In genomic region chr9:121778252-121779225, GRCh38 we compare ENCODE assay signal across 19 cellular contexts.
DNase-seq lines count a peak whose midpoint lies in the region; TF ChIP-seq lines count a peak whose summit lies in the region.
"Had no signal": no experiment of that assay in that cellular context is flagged by ENCODE, and none has a peak within 500 bp of the region (broad histone marks: within the 10 kb centered on the region; RNA-seq: fewer than 3 reads in every experiment).

No MANE protein-coding gene starts in this region.

- no peak overlapping the region for H3K9ac ChIP-seq in stomach smooth muscle (ENCODE audit: low read length in 2 of 2)

- H3K27ac ChIP-seq in dorsolateral prefrontal cortex (peak overlapping the region in 55 of 59 donors; percentile 13 to 91 (median 69)), stomach smooth muscle (ENCODE audit: low read length) (peak overlapping the region; percentile 81)
- H3K27ac ChIP-seq: C4-2B had no signal

- no peak overlapping the region for H3K27ac Mint-ChIP-seq in activated CD4-positive, alpha-beta memory T cell treated with anti-CD3 and anti-CD28 coated beads, Interleukin-2, amount 10 ng/mL, durations not matched to agents 7 days and 5 days
- H3K27ac Mint-ChIP-seq: activated naive CD4-positive, alpha-beta T cell treated with anti-CD3 and anti-CD28 coated beads, Interleukin-2, amount 50 U/mL, for 72 hours; stimulated activated naive CD8-positive, alpha-beta T cell treated with anti-CD3 and anti-CD28 coated beads, Interleukin-15, Interleukin-2, amounts not matched to agents 100 ng/mL and 50 ng/mL, for 24 hours had no signal

- H3K4me3 Mint-ChIP-seq in activated CD4-positive, alpha-beta memory T cell treated with anti-CD3 and anti-CD28 coated beads, Interleukin-2, amount 10 ng/mL, durations not matched to agents 7 days and 5 days, result no peak overlapping the region
- H3K4me3 Mint-ChIP-seq: central memory CD8-positive, alpha-beta T cell; H9; stimulated activated naive CD8-positive, alpha-beta T cell treated with anti-CD3 and anti-CD28 coated beads, Interleukin-15, Interleukin-2, amounts not matched to agents 100 ng/mL and 50 ng/mL, for 24 hours had no signal

- H3K36me3 Mint-ChIP-seq in activated CD4-positive, alpha-beta memory T cell treated with anti-CD3 and anti-CD28 coated beads, Interleukin-2, amount 10 ng/mL, durations not matched to agents 7 days and 5 days (ENCODE audit: low read depth), result no peaks in the 10 kb centered on the region
- H3K36me3 Mint-ChIP-seq: activated naive CD4-positive, alpha-beta T cell treated with anti-CD3 and anti-CD28 coated beads, Interleukin-2, amount 50 U/mL, for 72 hours had no signal

- POLR2A ChIA-PET in activated CD4-positive, alpha-beta memory T cell treated with anti-CD3 and anti-CD28 coated beads, Interleukin-2, amount 10 ng/mL, durations not matched to agents 7 days and 5 days (lab: Charles Lee), result no interaction called here

- DNase-seq in NCI-H69 (lab: John Stamatoyannopoulos, UW) (peak; percentile 86), dorsolateral prefrontal cortex (peak in 1 of 10 donors; percentile 70), lung microvascular endothelial cell (ENCODE audit: low read depth in 2 of 2) (peak; percentile 16 to 76), NCI-H1105 treated with DMSO at 0.1 percent for 48 hours (lab: John Stamatoyannopoulos, UW) (no peak), amniotic stem cell (lab: John Stamatoyannopoulos, UW) (no peak)
- no peak for DNase-seq in stimulated activated CD4-positive, alpha-beta T cell treated with anti-CD3 and anti-CD28 coated beads, Interleukin-15, amount 100 ng/mL, for 24 hours
- no peak for DNase-seq in activated CD4-positive, alpha-beta memory T cell treated with anti-CD3 and anti-CD28 coated beads, Interleukin-2, amount 10 ng/mL, durations not matched to agents 7 days and 5 days
- DNase-seq: activated T-cell treated with anti-CD3 and anti-CD28 coated beads, Interleukin-2, amount 50 U/mL, for 1 hour; erythroblast; H9; NCI-H2107; NCI-H82; spleen; T-helper 9 cell had no signal

- intact Hi-C loops in dorsolateral prefrontal cortex (cut with DNase I), result no loop called here

- H3K4me1 Mint-ChIP-seq in activated CD4-positive, alpha-beta memory T cell treated with anti-CD3 and anti-CD28 coated beads, Interleukin-2, amount 10 ng/mL, durations not matched to agents 7 days and 5 days, result peaks cover 4% of the 10 kb centered on the region
- H3K4me1 Mint-ChIP-seq: central memory CD8-positive, alpha-beta T cell had no signal

- H3K9me3 Mint-ChIP-seq in activated CD4-positive, alpha-beta memory T cell treated with anti-CD3 and anti-CD28 coated beads, Interleukin-2, amount 10 ng/mL, durations not matched to agents 7 days and 5 days, result no peaks in the 10 kb centered on the region
- H3K9me3 Mint-ChIP-seq: central memory CD8-positive, alpha-beta T cell; H9; stimulated activated naive CD8-positive, alpha-beta T cell treated with anti-CD3 and anti-CD28 coated beads, Interleukin-15, Interleukin-2, amounts not matched to agents 100 ng/mL and 50 ng/mL, for 24 hours had no signal

- CTCF ChIA-PET in activated CD4-positive, alpha-beta memory T cell treated with anti-CD3 and anti-CD28 coated beads, Interleukin-2, amount 10 ng/mL, durations not matched to agents 7 days and 5 days (lab: Charles Lee), result no interaction called here

- H3K4me1 ChIP-seq in stomach smooth muscle (ENCODE audit: control insufficient read depth, insufficient read depth, low read length), result peaks cover 13% of the 10 kb centered on the region

- peaks cover 0 to 4% of the 10 kb centered on the region in 2 donors for H3K9me3 ChIP-seq in stomach smooth muscle (ENCODE audit: control insufficient read depth in 2 of 2, low read length in 2 of 2)

- peaks cover 55 to 63% of the 10 kb centered on the region in 2 donors for H3K36me3 ChIP-seq in stomach smooth muscle (ENCODE audit: control insufficient read depth in 2 of 2, insufficient read depth in 2 of 2, low read length in 2 of 2)

- peaks cover 14% of the 10 kb centered on the region for H3K27me3 Mint-ChIP-seq in activated CD4-positive, alpha-beta memory T cell treated with anti-CD3 and anti-CD28 coated beads, Interleukin-2, amount 10 ng/mL, durations not matched to agents 7 days and 5 days
- H3K27me3 Mint-ChIP-seq: stimulated activated naive CD8-positive, alpha-beta T cell treated with anti-CD3 and anti-CD28 coated beads, Interleukin-15, Interleukin-2, amounts not matched to agents 100 ng/mL and 50 ng/mL, for 24 hours had no signal

- TF ChIP-seq CTCF in dorsolateral prefrontal cortex (IDR thresholded peaks at IDR 0.05 in 54 of 56, conservative IDR thresholded peaks at IDR 0.05 in 2 of 56; ENCODE audit: low read depth in 1 of 56, partially characterized antibody in 56 of 56), result no peak

- H3K4me3 ChIP-seq in dorsolateral prefrontal cortex (no peak overlapping the region), stomach smooth muscle (ENCODE audit: low read length in 2 of 2) (no peak overlapping the region)
- H3K4me3 ChIP-seq: spleen had no signal

- H3K27me3 ChIP-seq in dorsolateral prefrontal cortex, result no peaks in the 10 kb centered on the region
- no peaks in the 10 kb centered on the region for H3K27me3 ChIP-seq in stomach smooth muscle (ENCODE audit: control insufficient read depth in 1 of 2, insufficient read depth in 2 of 2, low read length in 2 of 2)
- H3K27me3 ChIP-seq: spleen had no signal

Comparison
In these comparisons a context has a peak if more than half of its experiments do, and no peak if none do; other contexts are left out.
1. DNase-seq: peak in NCI-H69 (single experiment) and lung microvascular endothelial cell (2 of 2); none in stimulated activated CD4-positive, alpha-beta T cell treated with anti-CD3 and anti-CD28 coated beads, Interleukin-15, amount 100 ng/mL, for 24 hours (single experiment), activated CD4-positive, alpha-beta memory T cell treated with anti-CD3 and anti-CD28 coated beads, Interleukin-2, amount 10 ng/mL, durations not matched to agents 7 days and 5 days (single experiment), NCI-H1105 treated with DMSO at 0.1 percent for 48 hours (single experiment) and amniotic stem cell (single experiment).